11 cellular contexts compared by ENCODE assay signal in genomic region chr6:146968041-146968760, GRCh38.
DNase-seq lines count a peak whose midpoint lies in the region; ATAC-seq, FAIRE-seq and TF ChIP-seq lines count a peak whose summit lies in the region.
"Had no signal": no experiment of that assay in that cellular context is flagged by ENCODE, and none has a peak within 500 bp of the region (broad histone marks: within the 10 kb centered on the region; RNA-seq: fewer than 3 reads in every experiment).

No MANE protein-coding gene starts in this region.

- CTCF ChIA-PET in RWPE1 (lab: Yijun Ruan, JAX), result no interaction called here

- H3K36me3 Mint-ChIP-seq in mesothelial cell of epicardium, result peaks cover 15% of the 10 kb centered on the region

- peaks cover 29% of the 10 kb centered on the region for H3K9me3 Mint-ChIP-seq in mesothelial cell of epicardium

- H3K4me3 ChIP-seq in fibroblast of lung (replicated peaks in 1 of 4; ENCODE audit: control extremely low read depth in 1 of 4, insufficient read depth in 1 of 4, low read depth in 3 of 4, low read length in 4 of 4) (no peak overlapping the region), H7 (ENCODE audit: insufficient read depth, low read depth, low read length) (no peak overlapping the region)
- H3K4me3 ChIP-seq: left ventricle myocardium inferior had no signal

- H3K9me3 ChIP-seq in fibroblast of lung (ENCODE audit: control insufficient read depth, insufficient read depth, low read depth, low read length), result no peaks in the 10 kb centered on the region

- H3K27ac Mint-ChIP-seq in mesothelial cell of epicardium, result no peak overlapping the region
- H3K27ac Mint-ChIP-seq: stimulated activated naive CD8-positive, alpha-beta T cell treated with anti-CD3 and anti-CD28 coated beads, Interleukin-15, amount 100 ng/mL, for 72 hours had no signal

- no peaks in the 10 kb centered on the region for H3K36me3 ChIP-seq in fibroblast of lung (ENCODE audit: control insufficient read depth, insufficient read depth, low read length)
- H3K36me3 ChIP-seq in H7 (replicated peaks; ENCODE audit: control insufficient read depth, insufficient read depth, low read length), result no peaks in the 10 kb centered on the region
- H3K36me3 ChIP-seq: left ventricle myocardium inferior had no signal

- no peaks in the 10 kb centered on the region for H4K20me1 ChIP-seq in fibroblast of lung (ENCODE audit: control insufficient read depth, extremely low read depth, insufficient read depth, low read length)

- TF ChIP-seq CTCF in RWPE1 (conservative IDR thresholded peaks at IDR 0.05; ENCODE audit: low read depth) (no peak), fibroblast of lung (conservative IDR thresholded peaks at IDR 0.05 in 1 of 2, IDR thresholded peaks at IDR 0.05 in 1 of 2; ENCODE audit: low read depth in 1 of 2, low read length in 2 of 2) (no peak), mesothelial cell of epicardium (IDR thresholded peaks at IDR 0.05; ENCODE audit: unreplicated experiment) (no peak)

- H3K27me3 ChIP-seq in fibroblast of lung (ENCODE audit: control insufficient read depth, insufficient read depth, low read length) (no peaks in the 10 kb centered on the region), H7 (ENCODE audit: control insufficient read depth, insufficient read depth, low read length) (no peaks in the 10 kb centered on the region)

- peaks cover 3% of the 10 kb centered on the region for H3K4me1 ChIP-seq in fibroblast of lung (ENCODE audit: control insufficient read depth, extremely low read depth, insufficient read depth, low read length)
- H3K4me1 ChIP-seq: left ventricle myocardium inferior had no signal

- no peaks in the 10 kb centered on the region for H3K27me3 Mint-ChIP-seq in mesothelial cell of epicardium (ENCODE audit: low read depth)
- H3K27me3 Mint-ChIP-seq: stimulated activated naive CD8-positive, alpha-beta T cell treated with anti-CD3 and anti-CD28 coated beads, Interleukin-15, amount 100 ng/mL, for 72 hours had no signal

- ATAC-seq in GM21786 (IDR thresholded peaks at IDR 0.05; ENCODE audit: unreplicated experiment), result no peak
- ATAC-seq: stimulated activated naive CD8-positive, alpha-beta T cell treated with anti-CD3 and anti-CD28 coated beads, Interleukin-15, amount 100 ng/mL, for 72 hours had no signal

- H3K27ac ChIP-seq in RWPE1 (no peak overlapping the region), fibroblast of lung (ENCODE audit: insufficient read depth, low read length) (no peak overlapping the region)
- H3K27ac ChIP-seq: left ventricle myocardium inferior had no signal

- peak; percentile 85 for FAIRE-seq in H54 (lab: Jason Lieb, UNC)

- no peak overlapping the region for H2AFZ ChIP-seq in fibroblast of lung (ENCODE audit: low read length)

- DNase-seq in 8988T, result peak; percentile 16
- DNase-seq in H54 (ENCODE audit: insufficient read length, low spot score), result peak; percentile 35
- DNase-seq in RWPE1 (ENCODE audit: low spot score), result peak; percentile 56
- peak; percentile 84 to 90 for DNase-seq in fibroblast of lung (ENCODE audit: low read depth in 2 of 2)
- no peak for DNase-seq in mesothelial cell of epicardium (ENCODE audit: low spot score in 2 of 2, unreplicated experiment in 2 of 2)
- DNase-seq in H7, result no peak
- no peak for DNase-seq in NCI-H1930 (lab: John Stamatoyannopoulos, UW)
- DNase-seq: left ventricle myocardium inferior; SIG-M5; stimulated activated naive CD8-positive, alpha-beta T cell treated with anti-CD3 and anti-CD28 coated beads, Interleukin-15, amount 100 ng/mL, for 72 hours had no signal

- peaks cover 6% of the 10 kb centered on the region for H3K4me1 Mint-ChIP-seq in mesothelial cell of epicardium
- H3K4me1 Mint-ChIP-seq: stimulated activated naive CD8-positive, alpha-beta T cell treated with anti-CD3 and anti-CD28 coated beads, Interleukin-15, amount 100 ng/mL, for 72 hours had no signal

- H3K4me2 ChIP-seq in fibroblast of lung (ENCODE audit: extremely low read depth, insufficient read depth, low read length), result no peak overlapping the region

- no peak for TF ChIP-seq POLR2A in H54 (IDR thresholded peaks at IDR 0.05; ENCODE audit: low read depth, low read length)

- no peak overlapping the region for H3K4me3 Mint-ChIP-seq in mesothelial cell of epicardium
- H3K4me3 Mint-ChIP-seq: stimulated activated naive CD8-positive, alpha-beta T cell treated with anti-CD3 and anti-CD28 coated beads, Interleukin-15, amount 100 ng/mL, for 72 hours had no signal

- H3K9ac ChIP-seq in fibroblast of lung (ENCODE audit: insufficient read depth, low read length), result no peak overlapping the region

- POLR2A ChIA-PET in RWPE1 (lab: Yijun Ruan, JAX; ENCODE audit: low non-redundant PET), result no interaction called here

- H3K79me2 ChIP-seq in fibroblast of lung (ENCODE audit: control insufficient read depth, insufficient read depth, low read length), result no peaks in the 10 kb centered on the region

Comparison
In these comparisons a context has a peak if more than half of its experiments do, and no peak if none do; other contexts are left out.
1. DNase-seq: peak in 8988T (single experiment), H54 (single experiment), RWPE1 (single experiment) and fibroblast of lung (2 of 2); none in mesothelial cell of epicardium (0 of 2), H7 (single experiment) and NCI-H1930 (0 of 2).